In genomic region chr12:27940756-27941402, GRCh38 we compare ENCODE assay signal across 8 cellular contexts. TPM values are rescaled to one million over a fixed set of nuclear protein-coding genes. Genes with fewer than 3 reads are reported as not detected.
DNase-seq lines count a peak whose midpoint lies in the region; ATAC-seq, FAIRE-seq and TF ChIP-seq lines count a peak whose summit lies in the region.

No MANE protein-coding gene starts in this region.

- CTCF ChIA-PET in A549 (lab: Yijun Ruan, JAX) (interaction anchor here (0.6 to 2.1 kb wide), 36 partner anchors 10 to 493 kb away, joined by 3 to 19 read pairs (median 4); partner anchors contain the start of genes KLHL42 and MANSC4), mammary epithelial cell (lab: Charles Lee; ENCODE audit: low non-redundant PET) (interaction anchor here (0.5 to 0.8 kb wide), 7 partner anchors 119 to 1045 kb away, joined by 3 to 7 read pairs (median 4); partner anchors contain the start of genes KLHL42 and MANSC4)

- H3K79me2 ChIP-seq in mammary epithelial cell (ENCODE audit: insufficient read depth, low read length), result no peaks in the 10 kb centered on the region
- no peaks in the 10 kb centered on the region for H3K79me2 ChIP-seq in keratinocyte (ENCODE audit: control insufficient read depth, insufficient read depth, low read length)

- H3K27me3 ChIP-seq in WERI-Rb-1 (ENCODE audit: insufficient read depth, low read depth, severe bottlenecking) (no peaks in the 10 kb centered on the region), mammary epithelial cell (ENCODE audit: insufficient read depth, low read length) (no peaks in the 10 kb centered on the region), keratinocyte (ENCODE audit: control insufficient read depth, extremely low read depth, insufficient read depth, low read length) (no peaks in the 10 kb centered on the region)

- no TSS peak for BruUV-seq in mammary epithelial cell (replicated peaks; lab: Mats Ljungman, UMichigan)

- dilution Hi-C loops in mammary epithelial cell (cut with HindIII; ENCODE audit: low sequenced_read_pairs), result no loop called here
- dilution Hi-C loops in keratinocyte (cut with MboI; ENCODE audit: extremely low pct_ligation_motif_present, low sequenced_read_pairs), result no loop called here

- ATAC-seq in A549, result peak; percentile 84 to 98; a peak in 5 of 6 replicates
- peak; percentile 95 for ATAC-seq in GM18508 (IDR thresholded peaks at IDR 0.05; ENCODE audit: insufficient read depth, unreplicated experiment)
- ATAC-seq in HG03066 (IDR thresholded peaks at IDR 0.05; ENCODE audit: low read depth, unreplicated experiment), result peak; percentile 97

- TF ChIP-seq POLR2A in A549 (IDR thresholded peaks at IDR 0.05; ENCODE audit: low read length), result no peak

- POLR2A ChIA-PET in A549 (lab: Yijun Ruan, JAX), result no interaction called here

- H3K4me3 ChIP-seq in A549 (no peak overlapping the region), WERI-Rb-1 (ENCODE audit: low read depth, low read length) (no peak overlapping the region), mammary epithelial cell (replicated peaks in 1 of 3; ENCODE audit: insufficient read depth in 1 of 3, low read depth in 2 of 3, low read length in 3 of 3) (no peak overlapping the region), keratinocyte (ENCODE audit: control insufficient read depth in 2 of 3, extremely low read depth in 1 of 3, insufficient read depth in 2 of 3, low read depth in 1 of 3, low read length in 3 of 3) (no peak overlapping the region)

- FAIRE-seq in A549 (lab: Jason Lieb, UNC) (peak; percentile 94), keratinocyte (lab: Jason Lieb, UNC) (peak; percentile 94)

- no peak overlapping the region for H3K27ac ChIP-seq in A549
- no peak overlapping the region for H3K27ac ChIP-seq in WERI-Rb-1
- H3K27ac ChIP-seq in mammary epithelial cell (ENCODE audit: insufficient read depth, low read depth, low read length), result no peak overlapping the region
- no peak overlapping the region for H3K27ac ChIP-seq in keratinocyte (ENCODE audit: control insufficient read depth, insufficient read depth, low read length)

- no peak for TF ChIP-seq EP300 in A549 (IDR thresholded peaks at IDR 0.05)

- H3K9me3 ChIP-seq in A549 (no peaks in the 10 kb centered on the region), WERI-Rb-1 (ENCODE audit: severe bottlenecking) (no peaks in the 10 kb centered on the region), mammary epithelial cell (replicated peaks; ENCODE audit: insufficient read depth, low read length) (no peaks in the 10 kb centered on the region), keratinocyte (ENCODE audit: control insufficient read depth, low read depth, low read length) (no peaks in the 10 kb centered on the region)

- no peaks in the 10 kb centered on the region for H3K4me1 ChIP-seq in A549
- no peaks in the 10 kb centered on the region for H3K4me1 ChIP-seq in mammary epithelial cell (ENCODE audit: insufficient read depth, low read length)
- no peaks in the 10 kb centered on the region for H3K4me1 ChIP-seq in keratinocyte (ENCODE audit: control insufficient read depth, extremely low read depth, insufficient read depth, low read length)

- TF ChIP-seq RAD21 in A549 (conservative IDR thresholded peaks at IDR 0.05 in 1 of 2, IDR thresholded peaks at IDR 0.05 in 1 of 2), result peak; percentile 75 to 84

- H4K20me1 ChIP-seq in mammary epithelial cell (ENCODE audit: insufficient read depth, low read length) (no peaks in the 10 kb centered on the region), keratinocyte (ENCODE audit: control insufficient read depth, extremely low read depth, insufficient read depth, low read length) (no peaks in the 10 kb centered on the region)

- H3K9ac ChIP-seq in mammary epithelial cell (ENCODE audit: insufficient read depth, low read length) (no peak overlapping the region), keratinocyte (ENCODE audit: control insufficient read depth, extremely low read depth, insufficient read depth, low read length) (no peak overlapping the region)

- H2AFZ ChIP-seq in mammary epithelial cell (ENCODE audit: low read depth, low read length) (peak overlapping the region; percentile 9), keratinocyte (ENCODE audit: control insufficient read depth, low read length) (peak overlapping the region; percentile 52)

- no peaks in the 10 kb centered on the region for H3K9me1 ChIP-seq in keratinocyte (ENCODE audit: control insufficient read depth, extremely low read depth, insufficient read depth, low read length)

- in situ Hi-C loops in mammary epithelial cell (cut with MboI; ENCODE audit: low sequenced_read_pairs in 2 of 2), result loop anchor here (5.0 to 25.0 kb wide), 3 partner anchors 104 to 209 kb away; no protein-coding TSS in a partner anchor

- TF ChIP-seq CTCF in A549 (IDR thresholded peaks at IDR 0.05) (peak; percentile 89), WERI-Rb-1 (IDR thresholded peaks at IDR 0.05; ENCODE audit: low read depth, low read length) (peak; percentile 71), mammary epithelial cell (conservative IDR thresholded peaks at IDR 0.05 in 1 of 2, IDR thresholded peaks at IDR 0.05 in 1 of 2; ENCODE audit: extremely low read depth in 1 of 2, insufficient read depth in 1 of 2, low read depth in 1 of 2, low read length in 2 of 2) (peak; percentile 84 to 92), keratinocyte (optimal IDR thresholded peaks at IDR 0.05 in 1 of 3, IDR thresholded peaks at IDR 0.05 in 1 of 3, conservative IDR thresholded peaks at IDR 0.05 in 1 of 3; ENCODE audit: extremely low read depth in 1 of 3, insufficient read depth in 2 of 3, low read length in 3 of 3) (peak; percentile 74 to 91 (median 90))

- H3K36me3 ChIP-seq in WERI-Rb-1 (no peaks in the 10 kb centered on the region), mammary epithelial cell (ENCODE audit: insufficient read depth, low read length) (no peaks in the 10 kb centered on the region), keratinocyte (ENCODE audit: control insufficient read depth in 2 of 2, extremely low read depth in 1 of 2, insufficient read depth in 2 of 2, low read length in 2 of 2) (no peaks in the 10 kb centered on the region)

- WGBS in A549 (ENCODE audit: missing lambda C conversion rate), result 26% methylated on average over 4 of the region's 4 CpGs
- 25% methylated on average over 4 of the region's 4 CpGs for WGBS in mammary epithelial cell (ENCODE audit: low coverage, missing lambda C conversion rate)

- intact Hi-C loops in mammary epithelial cell (cut with micrococcal nuclease), result loop anchor here (1.0 to 5.0 kb wide), 5 partner anchors 100 to 1056 kb away; no protein-coding TSS in a partner anchor

- DNase-seq in A549 (ENCODE audit: low read depth in 1 of 2, low spot score in 1 of 2) (peak; percentile 54 to 87), NCI-H2171 treated with DMSO at 0.1 percent for 48 hours (lab: John Stamatoyannopoulos, UW) (peak; percentile 99), WERI-Rb-1 (peak; percentile 68), mammary epithelial cell (peak; percentile 68), keratinocyte (ENCODE audit: low read depth, low spot score) (no peak)
- peak; percentile 59 for DNase-seq in stimulated activated CD4-positive, alpha-beta T cell treated with anti-CD3 and anti-CD28 coated beads, Interleukin-2, amount 100 ng/mL, for 4 hours (ENCODE audit: low read depth)

- H3K4me2 ChIP-seq in A549 (no peak overlapping the region), mammary epithelial cell (ENCODE audit: insufficient read depth, low read depth, low read length) (peak overlapping the region; percentile 35), keratinocyte (ENCODE audit: control insufficient read depth, extremely low read depth, insufficient read depth, low read depth, low read length) (no peak overlapping the region)

TF ChIP-seq in A549, 52 proteins besides CTCF, POLR2A, EP300 and RAD21:
- peak; percentile 87 for TF ChIP-seq SMC3 (IDR thresholded peaks at IDR 0.05)
- TF ChIP-seq ELK1 (IDR thresholded peaks at IDR 0.05; ENCODE audit: low read depth, low read length), result no peak
- 0 out of 2 replicates have a peak, but pooled peaks have one; percentile 20 for TF ChIP-seq KDM5A (IDR thresholded peaks at IDR 0.05)

RNA-seq across cellular contexts. Expression of gene PTHLH, which starts 31.7 kb away (rescaled TPM):
- polyA plus RNA-seq in A549 (2011; rRNA removed), result 25.7 and 27.9 TPM in 2 replicates
- polyA plus RNA-seq in A549 (2012; cell fraction: cytosol; rRNA removed), result 23.9 and 24.1 TPM in 2 replicates
- 35.0 and 41.7 TPM in 2 replicates for polyA plus RNA-seq in A549 (2012; cell fraction: nucleus; rRNA removed)
- 7.7 to 13.4 TPM (median 10.9 TPM) in 3 replicates for polyA plus RNA-seq in A549 (2017; fragmentation: RNase III; extraction: RNeasy Plus Mini Kit Qiagen cat#74134 plus additional on column Dnase treatment)
- polyA minus RNA-seq in A549 (2011; rRNA and poly(A)+ RNA removed), result 11.5 and 12.7 TPM in 2 replicates
- total RNA-seq in mammary epithelial cell, result 100 to 1,000 TPM; 106 to 200 TPM
- 246 TPM for polyA plus RNA-seq in mammary epithelial cell
- polyA minus RNA-seq in mammary epithelial cell, result 133 TPM
- 775 to 851 TPM (median 827 TPM) in 3 replicates for polyA plus RNA-seq in keratinocyte
- 37.3 TPM for polyA plus RNA-seq in keratinocyte (2011; ENCODE audit: low read depth)
- polyA plus RNA-seq in keratinocyte (2011; cell fraction: cytosol; rRNA removed), result 464 and 505 TPM in 2 replicates
- 2,708 and 2,894 TPM in 2 replicates for polyA plus RNA-seq in keratinocyte (2011; cell fraction: nucleus; rRNA removed)
- polyA plus RNA-seq in keratinocyte (2012; ENCODE audit: low replicate concordance), result 51.1 and 594 TPM in 2 replicates
- 141 to 259 TPM (median 248 TPM) in 3 replicates for polyA minus RNA-seq in keratinocyte
- polyA minus RNA-seq in keratinocyte (2011; cell fraction: cytosol; rRNA and poly(A)+ RNA removed), result 312 TPM
- 652 and 892 TPM in 2 replicates for polyA minus RNA-seq in keratinocyte (2011; cell fraction: nucleus; rRNA and poly(A)+ RNA removed)
